ENCODE assay signal across 1 cellular context in genomic region chr10:90138844-90139243, GRCh38.
TF ChIP-seq lines count a peak whose summit lies in the region.

No MANE protein-coding gene starts in this region.

TF ChIP-seq in GM23338, 12 proteins besides CTCF, POLR2A, EP300 and RAD21 (continued from another document):
- TF ChIP-seq REST (IDR thresholded peaks at IDR 0.05; ENCODE audit: unreplicated experiment) (no peak), EZH2 (IDR thresholded peaks at IDR 0.05; ENCODE audit: low read depth, unreplicated experiment) (no peak)
